ENCODE assay signal across 11 cellular contexts in the genomic region with DNA sequence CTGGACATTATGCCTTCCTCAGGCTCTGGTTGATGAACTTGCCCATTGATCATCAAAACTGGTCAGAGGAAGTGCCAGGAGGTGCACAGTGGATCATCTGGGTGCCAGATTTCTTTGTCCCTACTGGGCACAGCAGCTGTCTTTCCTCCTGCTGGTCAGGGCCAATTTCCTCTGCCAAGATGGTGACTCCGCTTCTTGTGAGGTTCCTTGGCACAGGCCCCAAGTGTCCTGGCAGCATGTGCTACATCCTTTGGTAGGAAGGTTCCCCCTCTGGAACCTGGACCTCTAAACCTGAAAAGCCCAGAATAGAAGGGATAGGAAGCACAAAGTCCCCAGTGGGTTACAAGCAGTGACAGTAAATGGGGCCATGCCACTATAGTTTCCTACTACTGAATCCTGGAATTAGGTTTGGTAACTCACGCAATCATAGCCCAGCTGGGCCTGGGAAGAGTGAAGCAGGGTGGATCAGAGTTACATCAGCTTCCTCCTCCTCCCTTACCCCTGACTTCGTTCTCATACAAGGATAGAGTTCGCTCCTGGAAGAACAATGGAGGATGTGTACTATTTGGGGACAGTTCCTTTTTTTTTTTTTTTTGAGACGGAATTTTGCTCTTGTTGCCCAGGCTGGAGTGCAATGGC.
"Had no signal": no experiment of that assay in that cellular context is flagged by ENCODE, and none has a peak within 500 bp of the region (broad histone marks: within the 10 kb centered on the region; RNA-seq: fewer than 3 reads in every experiment).

No MANE protein-coding gene starts in this region.

- H3K4me1 ChIP-seq: esophagus squamous epithelium, foreskin keratinocyte, uterus had no signal

- H3K36me3 ChIP-seq: esophagus squamous epithelium, neutrophil, uterus had no signal

- ATAC-seq: effector memory CD8-positive, alpha-beta T cell; foreskin keratinocyte; naive thymus-derived CD4-positive, alpha-beta T cell had no signal

- H3K27me3 ChIP-seq: esophagus squamous epithelium, foreskin keratinocyte, neutrophil, uterus had no signal

- H3K9me3 ChIP-seq: neutrophil, uterus had no signal

- H3K27ac ChIP-seq: esophagus squamous epithelium, foreskin keratinocyte, neutrophil, uterus had no signal

- DNase-seq: effector memory CD8-positive, alpha-beta T cell; esophagus squamous epithelium; foreskin keratinocyte; mammary epithelial cell; naive thymus-derived CD4-positive, alpha-beta T cell; nephron progenitor cell; small intestine; stimulated activated CD4-positive, alpha-beta T cell treated with anti-CD3 and anti-CD28 coated beads, Interleukin-12 subunit alpha, Interleukin-12 subunit beta, amount 100 ng/mL, for 4 hours; stimulated activated naive CD4-positive, alpha-beta T cell treated with Interleukin-2 at 50 U/mL for 16 hours; uterus had no signal

- H3K4me3 ChIP-seq: esophagus squamous epithelium, uterus had no signal
